13 cellular contexts compared by ENCODE assay signal in the genomic region with DNA sequence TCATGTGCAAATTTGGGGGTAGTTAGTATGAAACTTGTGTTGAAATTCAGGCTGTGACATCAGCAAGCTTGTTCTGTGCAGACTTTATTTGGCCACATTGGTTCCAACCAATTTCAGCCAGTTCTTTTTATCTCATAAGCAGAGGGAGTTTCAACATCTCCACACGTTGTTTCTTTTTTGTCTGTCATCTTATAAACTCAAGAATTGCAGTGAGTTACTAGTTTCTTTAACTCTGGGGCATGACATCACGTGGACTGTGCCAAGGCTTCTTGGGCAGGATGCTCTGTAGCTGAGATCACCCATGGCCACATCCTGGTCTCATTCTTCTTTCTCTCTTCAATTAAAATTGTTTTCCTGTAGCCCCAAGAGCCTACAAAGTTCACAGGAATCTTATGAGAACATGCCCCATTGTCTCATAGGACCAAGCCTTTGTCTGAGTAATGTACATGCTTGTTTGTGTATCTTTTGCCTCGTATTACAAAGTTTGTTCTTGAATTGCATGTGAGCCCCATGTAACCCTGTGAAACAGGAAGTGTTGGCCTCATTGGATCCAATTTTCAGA.
DNase-seq lines count a peak whose midpoint lies in the region; ATAC-seq and TF ChIP-seq lines count a peak whose summit lies in the region.
"Had no signal": no experiment of that assay in that cellular context is flagged by ENCODE, and none has a peak within 500 bp of the region (broad histone marks: within the 10 kb centered on the region; RNA-seq: fewer than 3 reads in every experiment).

No MANE protein-coding gene starts in this region.

- TF ChIP-seq EP300 in esophagus muscularis mucosa (IDR thresholded peaks at IDR 0.05): no peak

- peaks cover 0 to 21% (median 11%) of the 10 kb centered on the region in 4 donors for H3K4me1 ChIP-seq in esophagus muscularis mucosa
- H3K4me1 ChIP-seq: thyroid gland had no signal

- no peaks in the 10 kb centered on the region for H3K9me3 ChIP-seq in esophagus muscularis mucosa
- H3K9me3 ChIP-seq: thyroid gland had no signal

- H3K4me3 ChIP-seq in esophagus muscularis mucosa: no peak overlapping the region
- no peak overlapping the region for H3K4me3 ChIP-seq in coronary artery
- H3K4me3 ChIP-seq: thyroid gland had no signal

- intact Hi-C loops in esophagus muscularis mucosa (cut with DNase I): no loop called here

- TF ChIP-seq POLR2A in esophagus muscularis mucosa (IDR thresholded peaks at IDR 0.05; ENCODE audit: low read depth): no peak

- ATAC-seq in GM21381 (IDR thresholded peaks at IDR 0.05; ENCODE audit: unreplicated experiment) (no peak), GM21786 (IDR thresholded peaks at IDR 0.05; ENCODE audit: unreplicated experiment) (no peak)

- WGBS in esophagus muscularis mucosa: 46% methylated on average over 3 of the region's 3 CpGs

- no peak for TF ChIP-seq CTCF in esophagus muscularis mucosa (IDR thresholded peaks at IDR 0.05)
- TF ChIP-seq CTCF in coronary artery (IDR thresholded peaks at IDR 0.05): no peak

- no peaks in the 10 kb centered on the region for H3K36me3 ChIP-seq in esophagus muscularis mucosa
- H3K36me3 ChIP-seq: thyroid gland had no signal

- H3K27ac ChIP-seq in esophagus muscularis mucosa (replicated peaks in 1 of 4) (peak overlapping the region in 3 of 4 donors; percentile 7 to 48 (median 18)), coronary artery (peak overlapping the region in 1 of 2 donors; percentile 51)
- H3K27ac ChIP-seq: KMS-11, thyroid gland had no signal

- DNase-seq in GM03348 (ENCODE audit: low spot score) (peak; percentile 61), OCI-M1 (lab: John Stamatoyannopoulos, UW) (peak; percentile 19), esophagus muscularis mucosa (ENCODE audit: extremely low spot score) (no peak), pulmonary artery endothelial cell (ENCODE audit: low read depth, low spot score) (peak; percentile 69), coronary artery (ENCODE audit: low spot score) (no peak), hippocampal formation (lab: John Stamatoyannopoulos, UW) (no peak)
- DNase-seq: activated CD4-positive, CD25-positive, alpha-beta regulatory T cell treated with anti-CD3 and anti-CD28 coated beads, Interleukin-2, amount 50 U/mL, for 72 hours; DMS53; SIG-M5 had no signal

- peaks cover 0 to 15% (median 4%) of the 10 kb centered on the region in 4 donors for H3K27me3 ChIP-seq in esophagus muscularis mucosa
- H3K27me3 ChIP-seq: thyroid gland had no signal

Comparison
In these comparisons a context has a peak if more than half of its experiments do, and no peak if none do; other contexts are left out.
1. DNase-seq: peak in GM03348 (single experiment), OCI-M1 (single experiment) and pulmonary artery endothelial cell (single experiment); none in esophagus muscularis mucosa (single experiment), coronary artery (single experiment) and hippocampal formation (0 of 2).